In the genomic region with DNA sequence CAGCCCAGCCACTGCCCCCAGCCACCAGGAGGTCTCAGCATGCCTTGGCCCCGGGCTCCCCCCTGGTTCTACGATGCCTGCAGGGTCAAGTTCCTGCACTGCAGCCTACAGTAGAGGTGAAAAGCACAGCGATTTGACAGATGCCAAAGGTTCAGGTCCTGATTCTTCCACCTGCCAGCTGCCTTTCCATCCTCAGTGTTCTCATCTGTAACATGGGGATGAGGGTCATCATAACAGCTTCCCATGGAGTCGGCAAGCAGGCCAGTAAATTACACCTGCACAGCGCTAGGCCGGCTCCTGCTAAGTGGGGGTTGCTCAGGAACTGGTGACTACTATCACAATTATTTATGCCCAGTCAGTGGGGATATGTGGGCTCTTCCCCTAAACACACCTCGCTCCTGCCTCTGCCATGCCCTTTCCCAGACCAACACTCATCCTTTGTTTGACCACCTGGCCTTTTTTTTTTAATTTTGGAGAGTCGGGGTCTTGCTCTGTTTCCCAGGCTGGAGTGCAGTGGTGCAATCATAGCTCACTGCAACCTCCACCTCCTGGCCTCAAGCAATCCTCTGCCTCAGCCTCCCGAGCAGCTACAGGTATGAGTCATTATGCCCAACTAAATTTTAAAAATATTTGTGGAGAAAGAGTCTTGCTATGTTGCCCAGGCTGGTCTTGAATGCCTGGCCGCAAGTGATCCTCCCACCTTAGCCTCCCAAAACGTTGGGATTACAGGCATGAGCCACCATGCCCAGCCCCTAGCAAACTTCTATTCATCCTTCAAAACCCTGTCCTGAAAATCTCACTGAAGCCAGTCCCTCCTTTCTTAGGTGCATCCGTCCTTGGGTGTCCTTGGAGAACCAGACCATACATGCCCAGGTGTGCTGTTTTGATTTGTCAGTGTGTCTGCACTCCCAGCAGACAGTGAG, we compare ENCODE assay signal across 1 cellular context.
TF ChIP-seq lines count a peak whose summit lies in the region.

No MANE protein-coding gene starts in this region.

TF ChIP-seq in HepG2, 621 proteins besides CTCF, POLR2A, EP300 and RAD21 (continues in another document):
- no peak for TF ChIP-seq BHLHE40 (IDR thresholded peaks at IDR 0.05; ENCODE audit: low read length)
- peak; percentile 69; the same call in 1 of the 2 replicates for TF ChIP-seq ZNF292 (CRISPR knock-in tag; IDR thresholded peaks at IDR 0.05; ENCODE audit: borderline replicate concordance, low read depth)
- TF ChIP-seq IKZF5 (CRISPR knock-in tag; IDR thresholded peaks at IDR 0.05), result no peak
- TF ChIP-seq KLF13 (CRISPR knock-in tag; IDR thresholded peaks at IDR 0.05), result no peak
- TF ChIP-seq FOXK1 (CRISPR knock-in tag; IDR thresholded peaks at IDR 0.05; ENCODE audit: borderline replicate concordance, low read depth), result no peak
- TF ChIP-seq NFIC (IDR thresholded peaks at IDR 0.05; ENCODE audit: low read length), result no peak
- 0 out of 2 replicates have a peak, but pooled peaks have one; percentile 36 for TF ChIP-seq ZMYM3 (CRISPR knock-in tag; IDR thresholded peaks at IDR 0.05)
- no peak for TF ChIP-seq SNAPC2 (CRISPR knock-in tag; IDR thresholded peaks at IDR 0.05)
- TF ChIP-seq, protein P1, sequence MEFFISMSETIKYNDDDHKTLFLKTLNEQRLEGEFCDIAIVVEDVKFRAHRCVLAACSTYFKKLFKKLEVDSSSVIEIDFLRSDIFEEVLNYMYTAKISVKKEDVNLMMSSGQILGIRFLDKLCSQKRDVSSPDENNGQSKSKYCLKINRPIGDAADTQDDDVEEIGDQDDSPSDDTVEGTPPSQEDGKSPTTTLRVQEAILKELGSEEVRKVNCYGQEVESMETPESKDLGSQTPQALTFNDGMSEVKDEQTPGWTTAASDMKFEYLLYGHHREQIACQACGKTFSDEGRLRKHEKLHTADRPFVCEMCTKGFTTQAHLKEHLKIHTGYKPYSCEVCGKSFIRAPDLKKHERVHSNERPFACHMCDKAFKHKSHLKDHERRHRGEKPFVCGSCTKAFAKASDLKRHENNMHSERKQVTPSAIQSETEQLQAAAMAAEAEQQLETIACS (CRISPR knock-in tag; IDR thresholded peaks at IDR 0.05), result no peak
- TF ChIP-seq ZNF362 (CRISPR knock-in tag; IDR thresholded peaks at IDR 0.05; ENCODE audit: borderline replicate concordance), result no peak
- TF ChIP-seq ZNF770 (CRISPR knock-in tag; IDR thresholded peaks at IDR 0.05), result peak; percentile 64
- 0 out of 2 replicates have a peak, but pooled peaks have one; percentile 16 for TF ChIP-seq GFI1 (CRISPR knock-in tag; IDR thresholded peaks at IDR 0.05; ENCODE audit: borderline replicate concordance)
- TF ChIP-seq ATF3 (CRISPR knock-in tag; IDR thresholded peaks at IDR 0.05), result no peak
- TF ChIP-seq POLR2AphosphoS2 (IDR thresholded peaks at IDR 0.05; ENCODE audit: low read depth, low read length), result no peak
- TF ChIP-seq ZNF713 (CRISPR knock-in tag; IDR thresholded peaks at IDR 0.05), result no peak
- no peak for TF ChIP-seq ZNF101 (CRISPR knock-in tag; IDR thresholded peaks at IDR 0.05; ENCODE audit: borderline replicate concordance, low read depth)
- no peak for TF ChIP-seq ZNF580 (CRISPR knock-in tag; IDR thresholded peaks at IDR 0.05; ENCODE audit: borderline replicate concordance, low read depth)
- no peak for TF ChIP-seq HOXD1 (CRISPR knock-in tag; IDR thresholded peaks at IDR 0.05)
- no peak for TF ChIP-seq PAWR (CRISPR knock-in tag; IDR thresholded peaks at IDR 0.05; ENCODE audit: borderline replicate concordance)
- TF ChIP-seq ZBED4 (CRISPR knock-in tag; IDR thresholded peaks at IDR 0.05; ENCODE audit: borderline replicate concordance), result no peak
- TF ChIP-seq CBX2 (IDR thresholded peaks at IDR 0.05; ENCODE audit: low read depth, low read length), result no peak
- TF ChIP-seq CBX2 (CRISPR knock-in tag; IDR thresholded peaks at IDR 0.05; ENCODE audit: low read depth), result no peak
- TF ChIP-seq ZNF629 (CRISPR knock-in tag; conservative IDR thresholded peaks at IDR 0.05), result peak; percentile 85
- TF ChIP-seq, protein P2, sequence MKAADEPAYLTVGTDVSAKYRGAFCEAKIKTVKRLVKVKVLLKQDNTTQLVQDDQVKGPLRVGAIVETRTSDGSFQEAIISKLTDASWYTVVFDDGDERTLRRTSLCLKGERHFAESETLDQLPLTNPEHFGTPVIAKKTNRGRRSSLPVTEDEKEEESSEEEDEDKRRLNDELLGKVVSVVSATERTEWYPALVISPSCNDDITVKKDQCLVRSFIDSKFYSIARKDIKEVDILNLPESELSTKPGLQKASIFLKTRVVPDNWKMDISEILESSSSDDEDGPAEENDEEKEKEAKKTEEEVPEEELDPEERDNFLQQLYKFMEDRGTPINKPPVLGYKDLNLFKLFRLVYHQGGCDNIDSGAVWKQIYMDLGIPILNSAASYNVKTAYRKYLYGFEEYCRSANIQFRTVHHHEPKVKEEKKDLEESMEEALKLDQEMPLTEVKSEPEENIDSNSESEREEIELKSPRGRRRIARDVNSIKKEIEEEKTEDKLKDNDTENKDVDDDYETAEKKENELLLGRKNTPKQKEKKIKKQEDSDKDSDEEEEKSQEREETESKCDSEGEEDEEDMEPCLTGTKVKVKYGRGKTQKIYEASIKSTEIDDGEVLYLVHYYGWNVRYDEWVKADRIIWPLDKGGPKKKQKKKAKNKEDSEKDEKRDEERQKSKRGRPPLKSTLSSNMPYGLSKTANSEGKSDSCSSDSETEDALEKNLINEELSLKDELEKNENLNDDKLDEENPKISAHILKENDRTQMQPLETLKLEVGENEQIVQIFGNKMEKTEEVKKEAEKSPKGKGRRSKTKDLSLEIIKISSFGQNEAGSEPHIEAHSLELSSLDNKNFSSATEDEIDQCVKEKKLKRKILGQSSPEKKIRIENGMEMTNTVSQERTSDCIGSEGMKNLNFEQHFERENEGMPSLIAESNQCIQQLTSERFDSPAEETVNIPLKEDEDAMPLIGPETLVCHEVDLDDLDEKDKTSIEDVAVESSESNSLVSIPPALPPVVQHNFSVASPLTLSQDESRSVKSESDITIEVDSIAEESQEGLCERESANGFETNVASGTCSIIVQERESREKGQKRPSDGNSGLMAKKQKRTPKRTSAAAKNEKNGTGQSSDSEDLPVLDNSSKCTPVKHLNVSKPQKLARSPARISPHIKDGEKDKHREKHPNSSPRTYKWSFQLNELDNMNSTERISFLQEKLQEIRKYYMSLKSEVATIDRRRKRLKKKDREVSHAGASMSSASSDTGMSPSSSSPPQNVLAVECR (CRISPR knock-in tag; IDR thresholded peaks at IDR 0.05; ENCODE audit: borderline replicate concordance), result peak; percentile 21; the same call in 1 of the 2 replicates
- TF ChIP-seq ZNF83 (CRISPR knock-in tag; IDR thresholded peaks at IDR 0.05; ENCODE audit: borderline replicate concordance), result no peak
- no peak for TF ChIP-seq ZMYM2 (CRISPR knock-in tag; IDR thresholded peaks at IDR 0.05)
- TF ChIP-seq ZNF503 (CRISPR knock-in tag; IDR thresholded peaks at IDR 0.05), result no peak
- TF ChIP-seq, protein P3, sequence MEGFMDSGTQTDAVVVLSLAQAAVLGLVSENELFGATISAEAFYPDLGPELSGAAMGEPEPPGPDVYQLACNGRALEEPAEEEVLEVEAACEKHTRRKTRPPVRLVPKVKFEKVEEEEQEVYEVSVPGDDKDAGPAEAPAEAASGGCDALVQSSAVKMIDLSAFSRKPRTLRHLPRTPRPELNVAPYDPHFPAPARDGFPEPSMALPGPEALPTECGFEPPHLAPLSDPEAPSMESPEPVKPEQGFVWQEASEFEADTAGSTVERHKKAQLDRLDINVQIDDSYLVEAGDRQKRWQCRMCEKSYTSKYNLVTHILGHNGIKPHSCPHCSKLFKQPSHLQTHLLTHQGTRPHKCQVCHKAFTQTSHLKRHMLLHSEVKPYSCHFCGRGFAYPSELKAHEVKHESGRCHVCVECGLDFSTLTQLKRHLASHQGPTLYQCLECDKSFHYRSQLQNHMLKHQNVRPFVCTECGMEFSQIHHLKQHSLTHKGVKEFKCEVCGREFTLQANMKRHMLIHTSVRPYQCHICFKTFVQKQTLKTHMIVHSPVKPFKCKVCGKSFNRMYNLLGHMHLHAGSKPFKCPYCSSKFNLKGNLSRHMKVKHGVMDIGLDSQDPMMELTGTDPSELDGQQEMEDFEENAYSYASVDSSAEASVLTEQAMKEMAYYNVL (CRISPR knock-in tag; IDR thresholded peaks at IDR 0.05; ENCODE audit: borderline replicate concordance), result no peak
- no peak for TF ChIP-seq TOPORS (CRISPR knock-in tag; IDR thresholded peaks at IDR 0.05)
- TF ChIP-seq PTBP1 (IDR thresholded peaks at IDR 0.05; ENCODE audit: low read depth, low read length, poor library complexity, severe bottlenecking), result no peak
- no peak for TF ChIP-seq MAFF (IDR thresholded peaks at IDR 0.05; ENCODE audit: low read depth, low read length)
- no peak for TF ChIP-seq PHB2 (IDR thresholded peaks at IDR 0.05; ENCODE audit: partially characterized antibody)
- no peak for TF ChIP-seq ZNF772 (CRISPR knock-in tag; IDR thresholded peaks at IDR 0.05)
- peak; percentile 94; the same call in 1 of the 2 replicates for TF ChIP-seq ZNF121 (CRISPR knock-in tag; IDR thresholded peaks at IDR 0.05)
- no peak for TF ChIP-seq ZNF557 (CRISPR knock-in tag; IDR thresholded peaks at IDR 0.05)
- TF ChIP-seq ZNF788 (CRISPR knock-in tag; IDR thresholded peaks at IDR 0.05; ENCODE audit: borderline replicate concordance), result 0 out of 2 replicates have a peak, but pooled peaks have one; percentile 23
- TF ChIP-seq EED (CRISPR knock-in tag; IDR thresholded peaks at IDR 0.05), result no peak
- no peak for TF ChIP-seq ZNF841 (CRISPR knock-in tag; IDR thresholded peaks at IDR 0.05; ENCODE audit: borderline replicate concordance)
